Comparison of ENCODE assay signal across 9 cellular contexts in the genomic region with DNA sequence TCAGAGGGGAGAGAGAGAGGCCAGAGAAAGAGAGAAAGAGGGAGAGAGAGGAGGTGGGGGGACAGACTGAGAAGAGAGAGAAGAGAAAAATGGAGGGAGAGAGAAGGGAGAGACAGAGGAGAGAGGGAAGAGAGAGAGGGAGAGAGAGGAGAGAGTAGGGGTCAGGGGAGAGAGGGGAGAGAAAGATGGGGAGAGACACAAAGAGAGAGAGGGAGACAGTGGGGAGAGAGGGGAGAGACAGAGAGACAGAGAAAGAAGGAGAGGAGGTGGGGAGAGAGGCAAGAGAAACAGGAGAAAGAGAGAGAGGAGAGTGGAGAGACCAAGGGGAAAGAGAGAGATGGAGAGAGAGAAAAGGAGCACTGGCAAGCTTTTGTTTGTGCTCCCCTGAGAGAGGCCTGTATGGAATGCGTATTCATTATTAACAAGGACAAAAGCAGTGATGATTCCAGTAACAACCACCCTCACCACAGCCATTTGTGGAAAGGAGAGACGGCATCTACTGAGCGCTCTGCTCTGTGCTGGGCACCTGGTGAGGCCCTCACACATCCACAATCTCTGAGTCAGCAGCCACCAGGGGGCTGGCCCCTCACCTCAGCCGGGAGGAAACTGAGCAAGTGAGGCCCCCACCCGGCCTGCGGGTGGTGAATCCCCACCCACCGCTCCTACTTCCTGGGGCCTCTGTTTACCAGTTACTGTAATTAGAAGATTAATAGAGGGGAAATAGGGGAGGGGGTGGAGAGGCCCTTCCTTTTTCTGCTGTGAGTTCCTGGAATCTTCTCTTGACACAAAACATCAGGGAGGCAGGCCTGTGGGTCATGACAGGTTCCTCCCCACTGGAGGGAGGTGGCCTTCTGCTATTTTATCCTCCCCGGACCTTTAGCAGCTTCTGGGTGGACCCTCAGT. TPM values are rescaled to one million over a fixed set of nuclear protein-coding genes. Genes with fewer than 3 reads are reported as not detected.
A peak's percentile ranks its signal among the peaks of the same experiment; 100 is the strongest.
DNase-seq lines count a peak whose midpoint lies in the region; ATAC-seq and TF ChIP-seq lines count a peak whose summit lies in the region.
"Had no signal": no experiment of that assay in that cellular context is flagged by ENCODE, and none has a peak within 500 bp of the region (broad histone marks: within the 10 kb centered on the region; RNA-seq: fewer than 3 reads in every experiment).

No MANE protein-coding gene starts in this region.

- no peaks in the 10 kb centered on the region for H3F3A ChIP-seq in SU-DHL-6 (ENCODE audit: insufficient read depth)

- H3K27me3 ChIP-seq in SU-DHL-6 (ENCODE audit: low read length) (no peaks in the 10 kb centered on the region), neuronal stem cell (ENCODE audit: control insufficient read depth in 3 of 3, insufficient read depth in 3 of 3, low read depth in 1 of 3, low read length in 3 of 3) (peaks cover 0 to 8% (median 0%) of the 10 kb centered on the region in 3 experiments), osteoblast (ENCODE audit: insufficient read depth, low read length) (peaks cover 34% of the 10 kb centered on the region)

- no peak overlapping the region for H3K23ac ChIP-seq in neuronal stem cell (ENCODE audit: low read depth, low read length, poor library complexity)

- peak overlapping the region; percentile 25 for H2BK15ac ChIP-seq in neuronal stem cell (ENCODE audit: low read length)

- no peak overlapping the region for H3K14ac ChIP-seq in neuronal stem cell (ENCODE audit: low read length)

- H3K4me1 ChIP-seq in neuronal stem cell (ENCODE audit: control insufficient read depth in 2 of 2, insufficient read depth in 1 of 2, low read depth in 1 of 2, low read length in 2 of 2) (peaks cover 27 to 75% of the 10 kb centered on the region in 2 donors), osteoblast (ENCODE audit: insufficient read depth, low read length) (peaks cover 20% of the 10 kb centered on the region)

- no peak overlapping the region for H2AK5ac ChIP-seq in neuronal stem cell (ENCODE audit: low read depth, low read length)

- H3K27ac ChIP-seq in SU-DHL-6 (ENCODE audit: low read depth, low read length): no peak overlapping the region
- H3K27ac ChIP-seq in neuronal stem cell (replicated peaks; ENCODE audit: low read length): no peak overlapping the region
- H3K27ac ChIP-seq in osteoblast (ENCODE audit: low read depth, low read length): no peak overlapping the region

- H4K91ac ChIP-seq in neuronal stem cell (ENCODE audit: low read depth, low read length, poor library complexity): no peak overlapping the region

- no CpG with 5 or more reads among the region's 8 CpGs for WGBS in neuronal stem cell (ENCODE audit: extremely low coverage in 2 of 2, insufficient read length in 2 of 2, insufficient replicate concordance in 1 of 2), 2 donors

- no peak overlapping the region for H4K8ac ChIP-seq in neuronal stem cell (ENCODE audit: low read depth, low read length)

- no peaks in the 10 kb centered on the region for H3K79me2 ChIP-seq in SU-DHL-6 (ENCODE audit: insufficient read depth, low read length)
- no peaks in the 10 kb centered on the region for H3K79me2 ChIP-seq in osteoblast (ENCODE audit: insufficient read depth, low read length)

- H3K4me2 ChIP-seq in SU-DHL-6 (ENCODE audit: low read depth, low read length, poor library complexity, severe bottlenecking) (peak overlapping the region; percentile 20), neuronal stem cell (ENCODE audit: insufficient read depth, low read length, poor library complexity, severe bottlenecking) (no peak overlapping the region), osteoblast (ENCODE audit: insufficient read depth, low read length) (no peak overlapping the region)

- H3K4me3 ChIP-seq in SU-DHL-6 (ENCODE audit: insufficient read depth, low read length, poor library complexity, severe bottlenecking) (no peak overlapping the region), neuronal stem cell (ENCODE audit: low read length in 2 of 2) (peak overlapping the region in 1 of 2 donors; percentile 9), osteoblast (ENCODE audit: insufficient read depth, low read length) (no peak overlapping the region)

- peak; percentile 71 for DNase-seq in GM10266 (ENCODE audit: extremely low spot score)
- DNase-seq in activated naive CD4-positive, alpha-beta T cell treated with anti-CD3 and anti-CD28 coated beads, Interleukin-2, amount 50 U/mL, for 16 hours: peak; percentile 72
- no peak for DNase-seq in neuronal stem cell (ENCODE audit: low spot score)
- DNase-seq in NCI-H446 treated with DMSO at 0.1 percent for 48 hours (lab: John Stamatoyannopoulos, UW): no peak
- no peak for DNase-seq in osteoblast (ENCODE audit: insufficient read length, low spot score, missing footprints)
- DNase-seq in hepatic stellate cell (ENCODE audit: low spot score): no peak

- H2BK5ac ChIP-seq in neuronal stem cell (ENCODE audit: low read length): no peak overlapping the region

- peak; percentile 35 for TF ChIP-seq CTCF in GM10266 (IDR thresholded peaks at IDR 0.05; ENCODE audit: control insufficient read depth, insufficient read depth, low read depth, missing control alignments)
- TF ChIP-seq CTCF in SU-DHL-6 (IDR thresholded peaks at IDR 0.05; ENCODE audit: insufficient read depth, low read length, poor library complexity, severe bottlenecking): peak; percentile 33
- TF ChIP-seq CTCF in osteoblast (IDR thresholded peaks at IDR 0.05; ENCODE audit: extremely low read depth, low read depth, low read length): no peak

- H3K9me3 ChIP-seq in SU-DHL-6 (ENCODE audit: insufficient read depth, low read length) (no peaks in the 10 kb centered on the region), neuronal stem cell (replicated peaks in 1 of 2; ENCODE audit: control insufficient read depth in 2 of 2, insufficient read depth in 1 of 2, low read depth in 1 of 2, low read length in 2 of 2) (no peaks in the 10 kb centered on the region), osteoblast (ENCODE audit: low read depth, low read length) (no peaks in the 10 kb centered on the region)

- no peak overlapping the region for H3K9ac ChIP-seq in SU-DHL-6 (ENCODE audit: low read length)
- no peak overlapping the region for H3K9ac ChIP-seq in neuronal stem cell (ENCODE audit: low read depth, low read length, poor library complexity)

- H3K18ac ChIP-seq in neuronal stem cell (ENCODE audit: low read length): peak overlapping the region; percentile 6

- H2AFZ ChIP-seq in SU-DHL-6 (ENCODE audit: low read depth, low read length, severe bottlenecking): peak overlapping the region; percentile 68
- peak overlapping the region; percentile 57 for H2AFZ ChIP-seq in neuronal stem cell (ENCODE audit: low read length)
- no peak overlapping the region for H2AFZ ChIP-seq in osteoblast (ENCODE audit: low read length)

- H3K79me1 ChIP-seq in neuronal stem cell (ENCODE audit: low read depth, low read length): peaks cover 1% of the 10 kb centered on the region

- H2BK12ac ChIP-seq in neuronal stem cell (ENCODE audit: low read length): no peak overlapping the region

- no peak for ATAC-seq in GM18858 (IDR thresholded peaks at IDR 0.05; ENCODE audit: unreplicated experiment)

- H4K20me1 ChIP-seq in SU-DHL-6 (ENCODE audit: low read depth, low read length): no peaks in the 10 kb centered on the region
- no peaks in the 10 kb centered on the region for H4K20me1 ChIP-seq in osteoblast (ENCODE audit: insufficient read depth, low read length)

- H3K36me3 ChIP-seq in SU-DHL-6 (ENCODE audit: low read length) (no peaks in the 10 kb centered on the region), neuronal stem cell (replicated peaks in 1 of 2; ENCODE audit: control insufficient read depth in 2 of 2, insufficient read depth in 2 of 2, low read length in 2 of 2) (no peaks in the 10 kb centered on the region), osteoblast (ENCODE audit: insufficient read depth, low read length) (no peaks in the 10 kb centered on the region)

- H2BK120ac ChIP-seq in neuronal stem cell (ENCODE audit: low read depth, low read length): no peak overlapping the region

- no peak overlapping the region for H3K4ac ChIP-seq in neuronal stem cell (ENCODE audit: low read length)

- H3K9me2 ChIP-seq in SU-DHL-6 (replicated peaks; ENCODE audit: insufficient read depth, low read length): no peaks in the 10 kb centered on the region

RNA-seq across cellular contexts. Expression of a gene that starts 14.7 kb away (rescaled TPM):
- polyA plus RNA-seq in neuronal stem cell (2013, experiment 1 of 2): 42.5 TPM
- polyA plus RNA-seq in neuronal stem cell (2013, experiment 2 of 2): 40.0 TPM
- total RNA-seq in osteoblast: 1.8 TPM in 2 replicates

RNA-seq across cellular contexts. Expression of a gene that starts 21.0 kb away (rescaled TPM):
- 1.1 TPM for polyA plus RNA-seq in neuronal stem cell (2013, experiment 1 of 2)
- 1.2 TPM for polyA plus RNA-seq in neuronal stem cell (2013, experiment 2 of 2)
- not detected in 2 replicates for total RNA-seq in osteoblast
- total RNA-seq: glomerular endothelial cell had no signal

RNA-seq across cellular contexts. Expression of a gene that starts 24.9 kb away (rescaled TPM):
- polyA plus RNA-seq in neuronal stem cell (2013, experiment 1 of 2): 0.14 TPM
- polyA plus RNA-seq in neuronal stem cell (2013, experiment 2 of 2): 0.12 TPM
- not detected in 2 replicates for total RNA-seq in osteoblast
- total RNA-seq: glomerular endothelial cell had no signal

RNA-seq across cellular contexts. Expression of a gene that starts 52.8 kb away (rescaled TPM):
- 19.5 TPM for polyA plus RNA-seq in neuronal stem cell (2013, experiment 1 of 2)
- 18.8 TPM for polyA plus RNA-seq in neuronal stem cell (2013, experiment 2 of 2)
- 98.4 and 100 TPM in 2 replicates for total RNA-seq in osteoblast

Comparison
In these comparisons a context has a peak if more than half of its experiments do, and no peak if none do; other contexts are left out.
1. DNase-seq: peak in GM10266 (single experiment) and activated naive CD4-positive, alpha-beta T cell treated with anti-CD3 and anti-CD28 coated beads, Interleukin-2, amount 50 U/mL, for 16 hours (single experiment); none in neuronal stem cell (single experiment), NCI-H446 treated with DMSO at 0.1 percent for 48 hours (single experiment), osteoblast (single experiment) and hepatic stellate cell (single experiment).